In genomic region chr1:32486463-32487113, GRCh38 we compare ENCODE assay signal across 21 cellular contexts. TPM values are rescaled to one million over a fixed set of nuclear protein-coding genes. Genes with fewer than 3 reads are reported as not detected.
DNase-seq lines count a peak whose midpoint lies in the region; ATAC-seq and TF ChIP-seq lines count a peak whose summit lies in the region.
"Had no signal": no experiment of that assay in that cellular context is flagged by ENCODE, and none has a peak within 500 bp of the region (broad histone marks: within the 10 kb centered on the region; RNA-seq: fewer than 3 reads in every experiment).

No MANE protein-coding gene starts in this region.

- no peak overlapping the region for H3K27ac ChIP-seq in PC-3 (ENCODE audit: low read length)
- H3K27ac ChIP-seq: 22Rv1, C4-2B had no signal

- H2AFZ ChIP-seq in PC-3 (ENCODE audit: low read length), result no peak overlapping the region

- H3K4me1 ChIP-seq in PC-3 (ENCODE audit: insufficient read depth, low read length), result peaks cover 12% of the 10 kb centered on the region
- H3K4me1 ChIP-seq: Caco-2 had no signal

- peak; percentile 43 for DNase-seq in NCI-H146 (lab: John Stamatoyannopoulos, UW)
- no peak for DNase-seq in NCI-H146 treated with DMSO at 0.1 percent for 48 hours (lab: John Stamatoyannopoulos, UW; ENCODE audit: unreplicated experiment)
- peak; percentile 23 for DNase-seq in PC-3
- DNase-seq in left colon, result peak in 1 of 2 donors; percentile 31
- peak; percentile 30 for DNase-seq in sciatic nerve (ENCODE audit: low spot score)
- no peak for DNase-seq in NCI-H1436 (lab: John Stamatoyannopoulos, UW)
- no peak for DNase-seq in kidney tubule cell (ENCODE audit: low spot score)
- no peak for DNase-seq in GM20000 (ENCODE audit: low spot score)
- DNase-seq: CD8-positive, alpha-beta T cell; Karpas-422; NCI-H1092 treated with DMSO at 0.1 percent for 48 hours; NCI-H1436 treated with DMSO at 0.1 percent for 48 hours; NCI-H2029; NCI-H446; NCI-H524 treated with DMSO at 0.1 percent for 48 hours; NCI-H774; RPMI8226; SHP77 had no signal

- CTCF ChIA-PET in PC-3 (lab: Charles Lee), result no interaction called here

- BruUV-seq in PC-3 (replicated peaks; lab: Mats Ljungman, UMichigan), result no TSS peak

- no peaks in the 10 kb centered on the region for H3K27me3 ChIP-seq in PC-3 (ENCODE audit: low read length)

- no peaks in the 10 kb centered on the region for H4K20me1 ChIP-seq in PC-3 (ENCODE audit: low read length)

- no peaks in the 10 kb centered on the region for H3K9me2 ChIP-seq in PC-3 (replicated peaks; ENCODE audit: low read length)

- H3K9ac ChIP-seq in PC-3 (ENCODE audit: low read length), result no peak overlapping the region

- ATAC-seq in PC-3 (no peak), left colon (peak; percentile 92), sciatic nerve (no peak)
- ATAC-seq: CD8-positive, alpha-beta T cell had no signal

- H3K9me3 ChIP-seq in PC-3 (ENCODE audit: low read length), result no peaks in the 10 kb centered on the region
- H3K9me3 ChIP-seq: Caco-2 had no signal

- POLR2A ChIA-PET in PC-3 (lab: Charles Lee; ENCODE audit: unreplicated experiment), result no interaction called here

- peak overlapping the region; percentile 20; the same call in 1 of the 2 replicates for H3K4me2 ChIP-seq in PC-3 (ENCODE audit: low read length)

- intact Hi-C loops in PC-3 (cut with micrococcal nuclease) (no loop called here), left colon (cut with DNase I, micrococcal nuclease) (no loop called here), sciatic nerve (cut with DNase I) (no loop called here)

- H3K79me2 ChIP-seq in PC-3 (ENCODE audit: low read length), result no peaks in the 10 kb centered on the region

- TF ChIP-seq CTCF in PC-3 (conservative IDR thresholded peaks at IDR 0.05; ENCODE audit: low read depth, low read length), result no peak
- TF ChIP-seq CTCF in GM20000 (IDR thresholded peaks at IDR 0.05; ENCODE audit: extremely low read depth, missing control alignments), result no peak

- no peaks in the 10 kb centered on the region for H3K36me3 ChIP-seq in PC-3 (ENCODE audit: low read depth, low read length)

- no peaks in the 10 kb centered on the region for H3F3A ChIP-seq in PC-3 (ENCODE audit: low read length, unreplicated experiment)

- H3K4me3 ChIP-seq in PC-3 (ENCODE audit: low read length), result no peak overlapping the region

RNA-seq across cellular contexts. Expression of gene ZBTB8B, which starts 21.7 kb away (rescaled TPM):
- total RNA-seq in PC-3 (2014; rRNA removed), result 0.22 and 0.23 TPM in 2 replicates
- not detected for total RNA-seq in left colon
- total RNA-seq in sciatic nerve, result 0.04 TPM
- total RNA-seq: Caco-2; CD8-positive, alpha-beta T cell had no signal

RNA-seq across cellular contexts. Expression of gene ZBTB8A, which starts 52.6 kb away (rescaled TPM):
- total RNA-seq in PC-3 (2014; rRNA removed) (1.7 and 3.5 TPM in 2 replicates), left colon (1 to 10 TPM; 6.0 to 6.7 TPM), sciatic nerve (8.9 TPM)
- total RNA-seq: CD8-positive, alpha-beta T cell had no signal

Comparison
In these comparisons a context has a peak if more than half of its experiments do, and no peak if none do; other contexts are left out.
1. DNase-seq: peak in NCI-H146 (single experiment), PC-3 (single experiment) and sciatic nerve (single experiment); none in NCI-H146 treated with DMSO at 0.1 percent for 48 hours (single experiment), NCI-H1436 (single experiment), kidney tubule cell (single experiment) and GM20000 (single experiment).